Comparison of ENCODE assay signal across 16 cellular contexts in the genomic region with DNA sequence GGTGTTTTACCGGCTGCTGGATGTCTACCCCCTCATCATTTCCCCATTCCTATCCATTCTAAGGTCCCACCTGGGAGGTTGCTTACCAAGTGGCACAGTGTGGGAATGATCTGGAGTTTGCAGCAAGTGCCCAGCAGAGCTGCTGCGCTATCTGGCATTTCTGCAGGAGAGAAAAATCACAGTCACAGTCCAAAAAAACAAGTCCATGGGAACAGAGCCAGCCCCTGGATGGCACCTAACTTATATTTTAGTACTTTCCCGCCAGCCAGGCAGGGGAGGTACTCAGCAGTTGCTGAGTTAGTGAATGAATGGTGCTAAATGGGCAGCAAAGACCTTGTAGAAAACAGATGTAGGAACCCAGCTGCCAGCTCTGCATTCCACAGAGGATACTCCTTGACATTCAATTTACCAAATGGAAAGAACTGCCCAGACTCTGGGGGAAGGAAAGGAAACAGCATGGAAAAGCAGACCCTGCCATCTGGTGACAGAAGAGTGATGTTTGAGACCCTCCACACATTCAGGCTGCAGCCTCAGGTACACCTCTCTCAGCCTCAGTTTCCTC. TPM values are rescaled to one million over a fixed set of nuclear protein-coding genes. Genes with fewer than 3 reads are reported as not detected.
DNase-seq lines count a peak whose midpoint lies in the region; ATAC-seq and TF ChIP-seq lines count a peak whose summit lies in the region.
"Had no signal": no experiment of that assay in that cellular context is flagged by ENCODE, and none has a peak within 500 bp of the region (broad histone marks: within the 10 kb centered on the region; RNA-seq: fewer than 3 reads in every experiment).

No MANE protein-coding gene starts in this region.

- H3K27me3 Mint-ChIP-seq in GM23338 (ENCODE audit: insufficient read depth, low read depth, poor library complexity), result peaks cover 4% of the 10 kb centered on the region
- H3K27me3 Mint-ChIP-seq in activated naive CD4-positive, alpha-beta T cell treated with anti-CD3 and anti-CD28 coated beads, Interleukin-2, amount 10 ng/mL, durations not matched to agents 7 days and 5 days, result no peaks in the 10 kb centered on the region
- H3K27me3 Mint-ChIP-seq: activated CD4-positive, alpha-beta T cell treated with anti-CD3 and anti-CD28 coated beads, Interleukin-2, amount 10 ng/mL, durations not matched to agents 24 days and 14 days had no signal

- H3K4me3 Mint-ChIP-seq in GM23338, result no peak overlapping the region
- H3K4me3 Mint-ChIP-seq in activated naive CD4-positive, alpha-beta T cell treated with anti-CD3 and anti-CD28 coated beads, Interleukin-2, amount 10 ng/mL, durations not matched to agents 7 days and 5 days, result no peak overlapping the region
- H3K4me3 Mint-ChIP-seq: activated CD4-positive, alpha-beta T cell treated with anti-CD3 and anti-CD28 coated beads, Interleukin-2, amount 10 ng/mL, durations not matched to agents 24 days and 14 days had no signal

- H3K9ac ChIP-seq in SK-N-SH, result no peak overlapping the region
- no peak overlapping the region for H3K9ac ChIP-seq in colonic mucosa (ENCODE audit: low read depth in 2 of 2, low read length in 2 of 2)

- TF ChIP-seq RAD21 in SK-N-SH (IDR thresholded peaks at IDR 0.05; ENCODE audit: low read length), result no peak

- peak; percentile 11; the same call in 2 of the 3 replicates for ATAC-seq in GM23338

- CTCF ChIA-PET in SK-N-SH (lab: Yijun Ruan, JAX), result interaction anchor here (1.0 to 2.4 kb wide), 4 partner anchors 14 to 126 kb away, joined by 4 to 8 read pairs (median 6); no protein-coding TSS in a partner anchor
- CTCF ChIA-PET in activated naive CD4-positive, alpha-beta T cell treated with anti-CD3 and anti-CD28 coated beads, Interleukin-2, amount 10 ng/mL, durations not matched to agents 7 days and 5 days (lab: Charles Lee), result interaction anchor here (0.9 kb wide), 1 partner anchor 12 kb away, joined by 4 read pairs; no protein-coding TSS in a partner anchor

- peaks cover 16% of the 10 kb centered on the region for H3K36me3 Mint-ChIP-seq in GM23338 (ENCODE audit: low read depth)
- no peaks in the 10 kb centered on the region for H3K36me3 Mint-ChIP-seq in activated naive CD4-positive, alpha-beta T cell treated with anti-CD3 and anti-CD28 coated beads, Interleukin-2, amount 10 ng/mL, durations not matched to agents 7 days and 5 days

- TF ChIP-seq CTCF in GM23338 (conservative IDR thresholded peaks at IDR 0.05; ENCODE audit: low read depth in 2 of 2), result peak in 1 of 2 experiments; percentile 15; a peak in 2 of 4 replicates
- 0 out of 2 replicates have a peak, but pooled peaks have one; percentile 6 for TF ChIP-seq CTCF in SK-N-SH (IDR thresholded peaks at IDR 0.05)
- no peak for TF ChIP-seq CTCF in fibroblast of mammary gland (conservative IDR thresholded peaks at IDR 0.05; ENCODE audit: control insufficient read depth, insufficient read depth, low read depth, low read length)
- TF ChIP-seq CTCF in colonic mucosa (IDR thresholded peaks at IDR 0.05), result no peak

- H3K4me2 ChIP-seq in GM23338 (no peak overlapping the region), SK-N-SH (peak overlapping the region; percentile 55)

- H3K36me3 ChIP-seq in GM23338 (ENCODE audit: insufficient read depth) (no peaks in the 10 kb centered on the region), SK-N-SH (replicated peaks in 1 of 2; ENCODE audit: control insufficient read depth in 1 of 2, insufficient read depth in 2 of 2, low read length in 1 of 2) (peaks cover 20 to 58% of the 10 kb centered on the region in 2 experiments), colonic mucosa (no peaks in the 10 kb centered on the region)
- H3K36me3 ChIP-seq: ascending aorta had no signal

- H3K79me2 ChIP-seq in GM23338 (replicated peaks; ENCODE audit: insufficient read depth), result no peaks in the 10 kb centered on the region
- H3K79me2 ChIP-seq in SK-N-SH (ENCODE audit: insufficient read depth), result no peaks in the 10 kb centered on the region

- H2AFZ ChIP-seq in GM23338 (no peak overlapping the region), SK-N-SH (ENCODE audit: low read depth) (no peak overlapping the region)

- intact Hi-C loops in colonic mucosa (cut with DNase I), result no loop called here

- no peak overlapping the region for H3K27ac Mint-ChIP-seq in GM23338
- H3K27ac Mint-ChIP-seq in activated naive CD4-positive, alpha-beta T cell treated with anti-CD3 and anti-CD28 coated beads, Interleukin-2, amount 10 ng/mL, durations not matched to agents 7 days and 5 days, result no peak overlapping the region
- H3K27ac Mint-ChIP-seq: activated CD4-positive, alpha-beta T cell treated with anti-CD3 and anti-CD28 coated beads, Interleukin-2, amount 10 ng/mL, durations not matched to agents 24 days and 14 days had no signal

- H3K9me3 ChIP-seq in SK-N-SH (no peaks in the 10 kb centered on the region), colonic mucosa (no peaks in the 10 kb centered on the region)
- H3K9me3 ChIP-seq: ascending aorta had no signal

- no peaks in the 10 kb centered on the region for H3K9me2 ChIP-seq in GM23338 (ENCODE audit: insufficient read depth)
- no peaks in the 10 kb centered on the region for H3K9me2 ChIP-seq in SK-N-SH

- peak in 1 of 2 experiments; percentile 28; a peak in 1 of 4 replicates for TF ChIP-seq EP300 in SK-N-SH (IDR thresholded peaks at IDR 0.05; ENCODE audit: borderline replicate concordance in 1 of 2, low read depth in 1 of 2, low read length in 1 of 2)

- POLR2A ChIA-PET in SK-N-SH (lab: Yijun Ruan, JAX), result no interaction called here

- peaks cover 9% of the 10 kb centered on the region; the same call in 1 of the 2 replicates for H4K20me1 ChIP-seq in GM23338 (replicated peaks; ENCODE audit: insufficient read depth)
- no peaks in the 10 kb centered on the region for H4K20me1 ChIP-seq in SK-N-SH (ENCODE audit: insufficient read depth)

- no peaks in the 10 kb centered on the region for H3K27me3 ChIP-seq in GM23338 (ENCODE audit: insufficient read depth)
- no peaks in the 10 kb centered on the region for H3K27me3 ChIP-seq in SK-N-SH (ENCODE audit: insufficient read depth)
- H3K27me3 ChIP-seq in colonic mucosa, result no peaks in the 10 kb centered on the region
- H3K27me3 ChIP-seq: ascending aorta had no signal

- WGBS in SK-N-SH (ENCODE audit: low lambda C conversion rate), result 79% methylated on average over 3 of the region's 3 CpGs

- H3K4me1 Mint-ChIP-seq in GM23338, result peaks cover 44% of the 10 kb centered on the region
- peaks cover 8% of the 10 kb centered on the region for H3K4me1 Mint-ChIP-seq in activated naive CD4-positive, alpha-beta T cell treated with anti-CD3 and anti-CD28 coated beads, Interleukin-2, amount 10 ng/mL, durations not matched to agents 7 days and 5 days

- H3K4me1 ChIP-seq in GM23338 (ENCODE audit: insufficient read depth), result no peaks in the 10 kb centered on the region; the same call in 1 of the 2 replicates
- peaks cover 30 to 32% of the 10 kb centered on the region in 2 experiments for H3K4me1 ChIP-seq in SK-N-SH (ENCODE audit: control insufficient read depth in 1 of 2, insufficient read depth in 2 of 2, low read depth in 1 of 2, low read length in 1 of 2)
- H3K4me1 ChIP-seq in colonic mucosa, result no peaks in the 10 kb centered on the region

- H3K4me3 ChIP-seq in GM23338, result no peak overlapping the region
- no peak overlapping the region for H3K4me3 ChIP-seq in SK-N-SH (ENCODE audit: low read depth in 2 of 2, low read length in 1 of 2)
- no peak overlapping the region for H3K4me3 ChIP-seq in fibroblast of mammary gland (ENCODE audit: control insufficient read depth, low read depth, low read length)
- H3K4me3 ChIP-seq in colonic mucosa, result no peak overlapping the region
- H3K4me3 ChIP-seq: ascending aorta had no signal

- H3F3A ChIP-seq in GM23338 (replicated peaks; ENCODE audit: low read depth) (0 out of 2 replicates have a peak, but pooled peaks cover 3% of the 10 kb centered on the region), SK-N-SH (replicated peaks; ENCODE audit: insufficient read depth) (peaks cover 23% of the 10 kb centered on the region)

- H3K27ac ChIP-seq in GM23338 (ENCODE audit: low read depth), result no peak overlapping the region
- peak overlapping the region; percentile 68 to 69; a peak in 2 of 4 replicates for H3K27ac ChIP-seq in SK-N-SH (ENCODE audit: low read depth in 2 of 2, low read length in 1 of 2)
- H3K27ac ChIP-seq in colonic mucosa, result no peak overlapping the region

- DNase-seq in GM23338 (ENCODE audit: low spot score) (no peak), SK-N-SH (no peak), fibroblast of mammary gland (ENCODE audit: low read depth) (peak; percentile 42), superior temporal gyrus (ENCODE audit: extremely low spot score) (peak; percentile 65), mucosa of gallbladder (ENCODE audit: low spot score) (no peak), colonic mucosa (no peak)
- DNase-seq in activated naive CD4-positive, alpha-beta T cell treated with anti-CD3 and anti-CD28 coated beads, Interleukin-2, amount 10 ng/mL, durations not matched to agents 7 days and 5 days, result no peak
- DNase-seq: activated CD4-positive, alpha-beta T cell treated with anti-CD3 and anti-CD28 coated beads, Interleukin-2, amount 10 ng/mL, durations not matched to agents 24 days and 14 days; activated CD8-positive, alpha-beta memory T cell treated with anti-CD3 and anti-CD28 coated beads, Interleukin-2, amount 50 U/mL, for 4 hours; C1 segment of cervical spinal cord; NCI-H1417 treated with DMSO at 0.1 percent for 48 hours; NCI-H2171 treated with DMSO at 0.1 percent for 48 hours; small intestine; stimulated activated CD4-positive, alpha-beta T cell treated with anti-CD3 and anti-CD28 coated beads, Interleukin-4, amount 100 ng/mL, for 24 hours; substantia nigra had no signal

- H3K9me3 Mint-ChIP-seq in GM23338, result no peaks in the 10 kb centered on the region
- no peaks in the 10 kb centered on the region for H3K9me3 Mint-ChIP-seq in activated naive CD4-positive, alpha-beta T cell treated with anti-CD3 and anti-CD28 coated beads, Interleukin-2, amount 10 ng/mL, durations not matched to agents 7 days and 5 days
- H3K9me3 Mint-ChIP-seq: activated CD4-positive, alpha-beta T cell treated with anti-CD3 and anti-CD28 coated beads, Interleukin-2, amount 10 ng/mL, durations not matched to agents 24 days and 14 days had no signal

TF ChIP-seq in GM23338, 12 proteins besides CTCF, POLR2A, EP300 and RAD21:
- no peak for TF ChIP-seq ZNF331 (CRISPR knock-in tag; IDR thresholded peaks at IDR 0.05; ENCODE audit: low read depth)

TF ChIP-seq in SK-N-SH, 30 proteins besides CTCF, POLR2A, EP300 and RAD21 (continues in another document):
- TF ChIP-seq, protein P1, sequence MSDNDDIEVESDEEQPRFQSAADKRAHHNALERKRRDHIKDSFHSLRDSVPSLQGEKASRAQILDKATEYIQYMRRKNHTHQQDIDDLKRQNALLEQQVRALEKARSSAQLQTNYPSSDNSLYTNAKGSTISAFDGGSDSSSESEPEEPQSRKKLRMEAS (IDR thresholded peaks at IDR 0.05; ENCODE audit: low read depth), result no peak
- TF ChIP-seq EZH2phosphoT487 (IDR thresholded peaks at IDR 0.05; ENCODE audit: borderline replicate concordance, low read depth), result no peak

RNA-seq across cellular contexts. Expression of a gene that starts 54.5 kb away (rescaled TPM):
- total RNA-seq in GM23338 (2014; rRNA removed; shearing (Covaris generic)), result 8.3 and 9.7 TPM in 2 replicates
- polyA plus RNA-seq in GM23338 (2016; fragmentation: Nextera tagmentation; extraction: Ambion mirVana) (7.3 and 8.5 TPM in 2 replicates), SK-N-SH (2012; rRNA removed) (109 and 127 TPM in 2 replicates)
- 93.7 and 103 TPM in 2 replicates for polyA plus RNA-seq in SK-N-SH (2012; cell fraction: cytosol; rRNA removed)
- 123 and 155 TPM in 2 replicates for polyA plus RNA-seq in SK-N-SH (2012; cell fraction: nucleus; rRNA removed)
- total RNA-seq in mucosa of gallbladder (15.7 TPM), colonic mucosa (1 to 10 TPM in 1 of 2 donors, under 1 TPM in 1; 0.62 to 1.0 TPM)

Comparison
In these comparisons a context has a peak if more than half of its experiments do, and no peak if none do; other contexts are left out.
1. DNase-seq: peak in fibroblast of mammary gland (single experiment) and superior temporal gyrus (single experiment); none in GM23338 (single experiment), SK-N-SH (single experiment), mucosa of gallbladder (single experiment), colonic mucosa (single experiment) and activated naive CD4-positive, alpha-beta T cell treated with anti-CD3 and anti-CD28 coated beads, Interleukin-2, amount 10 ng/mL, durations not matched to agents 7 days and 5 days (single experiment).
2. H3K27ac ChIP-seq: peak in SK-N-SH (2 of 2); none in GM23338 (single experiment) and colonic mucosa (single experiment).